Comparison of ENCODE assay signal across 14 cellular contexts in genomic region chr9:107295995-107296394, GRCh38. TPM values are rescaled to one million over a fixed set of nuclear protein-coding genes. Genes with fewer than 3 reads are reported as not detected.
DNase-seq lines count a peak whose midpoint lies in the region; ATAC-seq and TF ChIP-seq lines count a peak whose summit lies in the region.
"Had no signal": no experiment of that assay in that cellular context is flagged by ENCODE, and none has a peak within 500 bp of the region (broad histone marks: within the 10 kb centered on the region; RNA-seq: fewer than 3 reads in every experiment).

No MANE protein-coding gene starts in this region.

- H3K4me3 ChIP-seq in PC-9 (no peak overlapping the region), gastrocnemius medialis (peak overlapping the region in 1 of 4 donors; percentile 17), left lung (no peak overlapping the region)
- H3K4me3 ChIP-seq: lung had no signal

- no peaks in the 10 kb centered on the region for H3K9me3 Mint-ChIP-seq in activated naive CD4-positive, alpha-beta T cell treated with anti-CD3 and anti-CD28 coated beads, Interleukin-2, amount 50 U/mL, for 24 hours
- no peaks in the 10 kb centered on the region for H3K9me3 Mint-ChIP-seq in activated naive CD4-positive, alpha-beta T cell treated with anti-CD3 and anti-CD28 coated beads, Interleukin-2, amount 10 ng/mL, durations not matched to agents 7 days and 5 days

- peak overlapping the region; percentile 38 for H3K27ac Mint-ChIP-seq in activated naive CD4-positive, alpha-beta T cell treated with anti-CD3 and anti-CD28 coated beads, Interleukin-2, amount 50 U/mL, for 24 hours
- no peak overlapping the region for H3K27ac Mint-ChIP-seq in activated naive CD4-positive, alpha-beta T cell treated with anti-CD3 and anti-CD28 coated beads, Interleukin-2, amount 10 ng/mL, durations not matched to agents 7 days and 5 days

- H3K27ac ChIP-seq in PC-9 = peak overlapping the region; percentile 11
- H3K27ac ChIP-seq in gastrocnemius medialis = peak overlapping the region; percentile 74 to 90 (median 76)
- peak overlapping the region in 1 of 2 donors; percentile 16 for H3K27ac ChIP-seq in left lung

- ATAC-seq in left lobe of liver = peak; percentile 81
- ATAC-seq in gastrocnemius medialis = no peak
- ATAC-seq in left lung = no peak
- ATAC-seq: activated CD4-positive, CD25-positive, alpha-beta regulatory T cell treated with anti-CD3 and anti-CD28 coated beads, Interleukin-2, amount 50 U/mL, for 24 hours had no signal

- peaks cover 47% of the 10 kb centered on the region for H3K4me1 ChIP-seq in PC-9 (replicated peaks; ENCODE audit: insufficient read depth)
- peaks cover 74 to 81% of the 10 kb centered on the region in 2 donors for H3K4me1 ChIP-seq in gastrocnemius medialis
- H3K4me1 ChIP-seq in left lung = peaks cover 5 to 75% of the 10 kb centered on the region in 2 donors

- H2AFZ ChIP-seq in PC-9 = no peak overlapping the region

- H4K20me1 ChIP-seq in PC-9 (ENCODE audit: insufficient read depth) = peaks cover 97% of the 10 kb centered on the region

- peaks cover 26% of the 10 kb centered on the region for H3K36me3 ChIP-seq in PC-9 (ENCODE audit: low read depth)
- peaks cover 0 to 2% of the 10 kb centered on the region in 2 donors for H3K36me3 ChIP-seq in gastrocnemius medialis
- H3K36me3 ChIP-seq in left lung = no peaks in the 10 kb centered on the region

- H3K9me3 ChIP-seq in PC-9 (ENCODE audit: insufficient read depth, low read depth) (no peaks in the 10 kb centered on the region), gastrocnemius medialis (no peaks in the 10 kb centered on the region), left lung (no peaks in the 10 kb centered on the region)

- no TSS peak for BruUV-seq in PC-9 (replicated peaks; lab: Mats Ljungman, UMichigan)

- POLR2A ChIA-PET in PC-9 (lab: Charles Lee; ENCODE audit: unreplicated experiment) = no interaction called here

- H3K9me2 ChIP-seq in PC-9 (ENCODE audit: insufficient read depth) = no peaks in the 10 kb centered on the region

- H3K36me3 Mint-ChIP-seq in activated naive CD4-positive, alpha-beta T cell treated with anti-CD3 and anti-CD28 coated beads, Interleukin-2, amount 50 U/mL, for 24 hours = peaks cover 4% of the 10 kb centered on the region
- peaks cover 11% of the 10 kb centered on the region for H3K36me3 Mint-ChIP-seq in activated naive CD4-positive, alpha-beta T cell treated with anti-CD3 and anti-CD28 coated beads, Interleukin-2, amount 10 ng/mL, durations not matched to agents 7 days and 5 days

- peaks cover 30% of the 10 kb centered on the region for H3F3A ChIP-seq in PC-9 (ENCODE audit: insufficient read depth, low read depth)

- in situ Hi-C loops in gastrocnemius medialis (cut with MboI; ENCODE audit: low sequenced_read_pairs in 4 of 4) = loop anchor here in 1 of 4 donors (25.0 kb wide), 1 partner anchor 1816 kb away; the partner anchor contains the start of gene TMEM245

- peaks cover 78% of the 10 kb centered on the region for H3K4me1 Mint-ChIP-seq in activated naive CD4-positive, alpha-beta T cell treated with anti-CD3 and anti-CD28 coated beads, Interleukin-2, amount 50 U/mL, for 24 hours
- peaks cover 37% of the 10 kb centered on the region for H3K4me1 Mint-ChIP-seq in activated naive CD4-positive, alpha-beta T cell treated with anti-CD3 and anti-CD28 coated beads, Interleukin-2, amount 10 ng/mL, durations not matched to agents 7 days and 5 days

- no peak overlapping the region for H3K4me3 Mint-ChIP-seq in activated naive CD4-positive, alpha-beta T cell treated with anti-CD3 and anti-CD28 coated beads, Interleukin-2, amount 50 U/mL, for 24 hours
- H3K4me3 Mint-ChIP-seq in activated naive CD4-positive, alpha-beta T cell treated with anti-CD3 and anti-CD28 coated beads, Interleukin-2, amount 10 ng/mL, durations not matched to agents 7 days and 5 days = no peak overlapping the region

- DNase-seq in activated naive CD4-positive, alpha-beta T cell treated with anti-CD3 and anti-CD28 coated beads, Interleukin-2, amount 10 ng/mL, durations not matched to agents 7 days and 5 days = no peak
- DNase-seq in PC-9 (no peak), left lobe of liver (ENCODE audit: low spot score) (no peak), gastrocnemius medialis (no peak), left lung (no peak), DMS114 treated with DMSO at 0.1 percent for 48 hours (lab: John Stamatoyannopoulos, UW; ENCODE audit: unreplicated experiment) (no peak), posterior vena cava (ENCODE audit: low spot score) (no peak)
- DNase-seq: activated CD8-positive, alpha-beta memory T cell treated with anti-CD3 and anti-CD28 coated beads, Interleukin-2, amount 50 U/mL, for 48 hours; NCI-H146; NK-92 treated with Interleukin-12 subunit alpha and Interleukin-12 subunit beta, amount 100 ng/mL, for 24 hours; stimulated activated CD4-positive, alpha-beta T cell treated with anti-CD3 and anti-CD28 coated beads, Interleukin-2, amount 100 ng/mL, for 24 hours had no signal

- intact Hi-C loops in PC-9 (cut with micrococcal nuclease; ENCODE audit: unreplicated experiment) = loop anchor here (5.0 kb wide), 1 partner anchor 124 kb away; no protein-coding TSS in a partner anchor
- intact Hi-C loops in gastrocnemius medialis (cut with DNase I; ENCODE audit: low total_unique reads) = loop anchor here (2.0 kb wide), 1 partner anchor 23 kb away; no protein-coding TSS in a partner anchor
- intact Hi-C loops in left lung (cut with DNase I) = no loop called here
- intact Hi-C loops in posterior vena cava (cut with DNase I) = no loop called here

- CTCF ChIA-PET in activated naive CD4-positive, alpha-beta T cell treated with anti-CD3 and anti-CD28 coated beads, Interleukin-2, amount 10 ng/mL, durations not matched to agents 7 days and 5 days (lab: Charles Lee) = no interaction called here
- CTCF ChIA-PET in PC-9 (lab: Charles Lee) = no interaction called here

- TF ChIP-seq CTCF in PC-9 (conservative IDR thresholded peaks at IDR 0.05) (no peak), gastrocnemius medialis (IDR thresholded peaks at IDR 0.05 in 4 of 5, conservative IDR thresholded peaks at IDR 0.05 in 1 of 5) (no peak), left lung (IDR thresholded peaks at IDR 0.05) (no peak)

- no peaks in the 10 kb centered on the region for H3K27me3 ChIP-seq in PC-9 (ENCODE audit: insufficient read depth, low read depth)
- H3K27me3 ChIP-seq in gastrocnemius medialis = no peaks in the 10 kb centered on the region
- no peaks in the 10 kb centered on the region for H3K27me3 ChIP-seq in left lung

- H3K27me3 Mint-ChIP-seq in activated naive CD4-positive, alpha-beta T cell treated with anti-CD3 and anti-CD28 coated beads, Interleukin-2, amount 50 U/mL, for 24 hours = no peaks in the 10 kb centered on the region
- no peaks in the 10 kb centered on the region for H3K27me3 Mint-ChIP-seq in activated naive CD4-positive, alpha-beta T cell treated with anti-CD3 and anti-CD28 coated beads, Interleukin-2, amount 10 ng/mL, durations not matched to agents 7 days and 5 days

- H3K79me2 ChIP-seq in PC-9 (ENCODE audit: low read depth) = peaks cover 100% of the 10 kb centered on the region

- no peak for TF ChIP-seq POLR2A in gastrocnemius medialis (IDR thresholded peaks at IDR 0.05)

- no peak overlapping the region for H3K4me2 ChIP-seq in PC-9

RNA-seq across cellular contexts. Expression of gene RAD23B, which starts 12.9 kb away (rescaled TPM):
- 164 and 176 TPM in 2 replicates for total RNA-seq in PC-9 (2021)
- total RNA-seq in left lobe of liver = 98.7 TPM
- 100 to 1,000 TPM; 163 to 249 (median 188) TPM for total RNA-seq in gastrocnemius medialis
- total RNA-seq in left lung = 100 to 1,000 TPM; 108 to 142 TPM
- total RNA-seq in posterior vena cava = 10 to 100 TPM; 79.8 to 89.2 TPM

Comparison
In these comparisons a context has a peak if more than half of its experiments do, and no peak if none do; other contexts are left out.
1. intact Hi-C loops: an anchor here in PC-9 (5.0 kb wide) and gastrocnemius medialis (2.0 kb wide); none called in left lung and posterior vena cava.